ENCODE assay signal across 8 cellular contexts in the genomic region with DNA sequence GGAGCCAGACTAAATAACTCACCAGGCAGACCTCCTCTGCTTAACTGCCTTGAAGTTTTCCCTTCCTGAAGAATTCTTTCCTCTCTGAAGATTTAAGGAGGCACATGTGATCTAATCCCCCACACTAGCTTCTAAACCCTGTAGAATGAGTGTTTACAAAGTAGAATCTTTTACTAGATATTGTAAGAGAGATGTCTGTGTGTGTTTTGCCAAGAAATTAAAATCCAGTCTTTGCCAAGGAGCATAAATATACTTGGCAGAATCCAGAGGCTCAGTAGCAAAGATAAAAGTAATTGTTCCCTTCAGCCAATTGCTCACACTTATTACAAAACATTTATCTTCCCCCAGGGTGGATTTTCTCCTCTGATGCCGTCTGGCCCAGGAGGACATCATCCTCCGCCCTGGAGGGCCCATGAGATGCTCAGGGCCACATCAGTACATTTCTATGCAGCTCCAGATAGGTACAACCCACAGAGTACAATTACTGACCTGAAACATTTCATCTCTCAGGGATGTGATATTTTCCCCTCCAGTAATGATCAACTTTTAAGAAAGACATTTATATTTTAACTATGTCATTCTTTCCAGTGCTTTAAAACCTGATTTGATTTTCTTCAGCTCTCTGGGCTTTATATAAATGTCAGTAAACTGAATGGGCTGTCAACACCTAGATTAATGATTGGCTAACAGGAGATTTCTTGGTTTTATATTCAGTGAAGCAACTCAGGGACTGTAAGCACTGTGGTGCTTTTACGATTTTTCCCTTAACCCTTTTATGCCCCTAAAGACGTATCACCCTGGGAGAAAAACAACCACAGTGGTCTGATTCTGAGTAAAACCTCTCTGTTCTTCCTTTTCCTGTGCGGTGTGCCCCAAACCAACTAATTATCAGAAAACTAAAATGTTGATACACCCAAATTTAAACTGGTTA. TPM values are rescaled to one million over a fixed set of nuclear protein-coding genes. Genes with fewer than 3 reads are reported as not detected.
A peak's percentile ranks its signal among the peaks of the same experiment; 100 is the strongest.
DNase-seq lines count a peak whose midpoint lies in the region; ATAC-seq, FAIRE-seq and TF ChIP-seq lines count a peak whose summit lies in the region.

No MANE protein-coding gene starts in this region.

- intact Hi-C loops in pancreas (cut with DNase I): no loop called here

- H3K4me3 ChIP-seq in cardiac fibroblast (replicated peaks in 1 of 2; ENCODE audit: low read depth in 2 of 2, low read length in 2 of 2): no peak overlapping the region
- H3K4me3 ChIP-seq in pancreas: no peak overlapping the region

- peak; percentile 45 for DNase-seq in AG08395 (ENCODE audit: low spot score)
- peak; percentile 67 to 89 for DNase-seq in cardiac fibroblast (ENCODE audit: low read depth in 2 of 2)
- no peak for DNase-seq in pancreas
- no peak for DNase-seq in caudate nucleus (lab: John Stamatoyannopoulos, UW)
- DNase-seq in substantia nigra (lab: John Stamatoyannopoulos, UW): no peak
- DNase-seq in stimulated activated CD4-positive, alpha-beta T cell treated with anti-CD3 and anti-CD28 coated beads, Interleukin-2, amount 100 ng/mL, for 48 hours: no peak

- TF ChIP-seq CTCF in cardiac fibroblast (IDR thresholded peaks at IDR 0.05; ENCODE audit: low read depth, low read length): no peak
- no peak for TF ChIP-seq CTCF in pancreas (IDR thresholded peaks at IDR 0.05)

- no peaks in the 10 kb centered on the region for H3K27me3 ChIP-seq in pancreas

- no peaks in the 10 kb centered on the region for H3K36me3 ChIP-seq in pancreas

- ATAC-seq in GM18907 (IDR thresholded peaks at IDR 0.05; ENCODE audit: unreplicated experiment) (peak; percentile 91), HG03469 (IDR thresholded peaks at IDR 0.05; ENCODE audit: unreplicated experiment) (peak; percentile 42), pancreas (peak; percentile 37 to 60 (median 38))

- no peaks in the 10 kb centered on the region for H3K4me1 ChIP-seq in pancreas

- WGBS in pancreas, 2 donors: 21 to 25% methylated on average over 5 of the region's 5 CpGs

- H3K27ac ChIP-seq in pancreas (peak overlapping the region in 2 of 4 donors; percentile 19 to 28), caudate nucleus (ENCODE audit: low read depth, low read length) (no peak overlapping the region), substantia nigra (ENCODE audit: low read depth, low read length, poor library complexity, severe bottlenecking) (no peak overlapping the region)

- no peaks in the 10 kb centered on the region for H3K9me3 ChIP-seq in pancreas

- peak; percentile 39 for FAIRE-seq in pancreas (lab: Jason Lieb, UNC)

RNA-seq across cellular contexts. Expression of a gene that starts 37.7 kb away (rescaled TPM):
- 1 to 10 TPM in 1 of 6 donors, under 1 TPM in 3, not detected in 2; 0.28 to 2.0 (median 0.54) TPM for total RNA-seq in pancreas
- polyA plus RNA-seq in pancreas: under 1 TPM; 0.23 to 0.49 TPM

Comparison
In these comparisons a context has a peak if more than half of its experiments do, and no peak if none do; other contexts are left out.
1. DNase-seq: peak in AG08395 (single experiment) and cardiac fibroblast (2 of 2); none in pancreas (0 of 6), caudate nucleus (0 of 61), substantia nigra (0 of 49) and stimulated activated CD4-positive, alpha-beta T cell treated with anti-CD3 and anti-CD28 coated beads, Interleukin-2, amount 100 ng/mL, for 48 hours (0 of 2).
2. ATAC-seq: peak in every context shown above with its lines; median percentile 91 in GM18907; 42 in HG03469; 38 in pancreas.